In the genomic region with DNA sequence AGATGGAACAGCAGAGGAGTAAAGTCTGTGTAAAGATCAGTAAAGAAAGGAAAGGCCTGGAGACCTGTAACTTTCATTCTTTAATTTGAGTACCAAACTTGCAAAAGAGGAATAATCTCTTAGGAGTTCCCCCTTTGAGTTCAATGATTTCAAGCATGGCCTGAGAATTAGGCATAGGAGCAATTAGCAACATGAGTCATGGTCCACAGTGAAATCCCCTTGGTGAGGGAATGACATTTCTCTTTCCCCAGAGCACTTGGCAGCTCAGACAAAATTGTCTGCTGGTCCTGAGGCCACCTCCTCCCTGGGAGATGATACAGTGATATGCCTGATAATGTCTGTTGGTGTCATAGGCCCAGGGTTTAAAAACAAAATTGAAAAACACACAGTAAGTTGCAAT, we compare ENCODE assay signal across 16 cellular contexts.
DNase-seq lines count a peak whose midpoint lies in the region; ATAC-seq and TF ChIP-seq lines count a peak whose summit lies in the region.
"Had no signal": no experiment of that assay in that cellular context is flagged by ENCODE, and none has a peak within 500 bp of the region (broad histone marks: within the 10 kb centered on the region; RNA-seq: fewer than 3 reads in every experiment).

No MANE protein-coding gene starts in this region.

- H3K36me3 Mint-ChIP-seq in naive thymus-derived CD4-positive, alpha-beta T cell: no peaks in the 10 kb centered on the region

- CTCF ChIA-PET in naive thymus-derived CD4-positive, alpha-beta T cell (lab: Charles Lee): no interaction called here

- H3K36me3 ChIP-seq in naive thymus-derived CD4-positive, alpha-beta T cell (ENCODE audit: control insufficient read depth in 2 of 3, insufficient read depth in 3 of 3, low read length in 3 of 3): no peaks in the 10 kb centered on the region

- H3K27me3 ChIP-seq in naive thymus-derived CD4-positive, alpha-beta T cell (ENCODE audit: control insufficient read depth in 2 of 2, insufficient read depth in 2 of 2, low read length in 2 of 2): no peaks in the 10 kb centered on the region

- ATAC-seq in GM18870 (IDR thresholded peaks at IDR 0.05; ENCODE audit: unreplicated experiment) (peak; percentile 60), HG02798 (IDR thresholded peaks at IDR 0.05; ENCODE audit: poor library complexity, unreplicated experiment) (peak; percentile 53), omental fat pad (ENCODE audit: low FRiP score) (no peak), esophagus mucosa (no peak)
- no peak for ATAC-seq in naive thymus-derived CD4-positive, alpha-beta T cell

- no peaks in the 10 kb centered on the region for H3K4me1 Mint-ChIP-seq in naive thymus-derived CD4-positive, alpha-beta T cell

- H3K9me3 ChIP-seq in naive thymus-derived CD4-positive, alpha-beta T cell (ENCODE audit: control insufficient read depth in 2 of 3, low read length in 3 of 3): no peaks in the 10 kb centered on the region

- peaks cover 0 to 4% (median 0%) of the 10 kb centered on the region in 5 donors for H3K27me3 Mint-ChIP-seq in naive thymus-derived CD4-positive, alpha-beta T cell

- TF ChIP-seq CTCF in GM12865 (IDR thresholded peaks at IDR 0.05; ENCODE audit: insufficient read depth, low read depth, low read length, missing control alignments) (no peak), omental fat pad (IDR thresholded peaks at IDR 0.05) (no peak)

- H3K4me3 ChIP-seq in GM12865 (ENCODE audit: low read depth, low read length): no peak overlapping the region
- no peak overlapping the region for H3K4me3 ChIP-seq in naive thymus-derived CD4-positive, alpha-beta T cell (ENCODE audit: low read length)
- H3K4me3 ChIP-seq: GM23248 had no signal

- no peaks in the 10 kb centered on the region for H3K4me1 ChIP-seq in naive thymus-derived CD4-positive, alpha-beta T cell (ENCODE audit: control insufficient read depth in 2 of 2, insufficient read depth in 2 of 2, low read length in 2 of 2)

- intact Hi-C loops in naive thymus-derived CD4-positive, alpha-beta T cell (cut with micrococcal nuclease): no loop called here

- no peak overlapping the region for H3K27ac Mint-ChIP-seq in naive thymus-derived CD4-positive, alpha-beta T cell

- no peak overlapping the region for H3K4me3 Mint-ChIP-seq in naive thymus-derived CD4-positive, alpha-beta T cell

- DNase-seq in GM12865 (ENCODE audit: low read depth) (peak; percentile 7), RPMI7951 (ENCODE audit: low read depth) (peak; percentile 49), omental fat pad (ENCODE audit: low spot score) (no peak), dermis blood vessel endothelial cell (no peak)
- no peak for DNase-seq in naive thymus-derived CD4-positive, alpha-beta T cell
- DNase-seq: EL, GM23248, NCI-H1436 treated with DMSO at 0.1 percent for 48 hours, NCI-H2081, NCI-H2227 treated with DMSO at 0.1 percent for 48 hours, NCI-H526, RPMI8226 had no signal

- POLR2A ChIA-PET in naive thymus-derived CD4-positive, alpha-beta T cell (lab: Charles Lee): no interaction called here

- no peak overlapping the region for H3K27ac ChIP-seq in naive thymus-derived CD4-positive, alpha-beta T cell (ENCODE audit: low read depth, low read length)
- H3K27ac ChIP-seq: C4-2B, GM23248 had no signal

- H3K9me3 Mint-ChIP-seq in naive thymus-derived CD4-positive, alpha-beta T cell: peaks cover 0 to 1% (median 0%) of the 10 kb centered on the region in 11 donors

Comparison
In these comparisons a context has a peak if more than half of its experiments do, and no peak if none do; other contexts are left out.
1. DNase-seq: peak in GM12865 (single experiment) and RPMI7951 (single experiment); none in omental fat pad (single experiment), naive thymus-derived CD4-positive, alpha-beta T cell (0 of 9) and dermis blood vessel endothelial cell (single experiment).
2. ATAC-seq: peak in GM18870 (single experiment) and HG02798 (single experiment); none in omental fat pad (single experiment), naive thymus-derived CD4-positive, alpha-beta T cell (single experiment) and esophagus mucosa (single experiment).